ENCODE assay signal across 1 cellular context in genomic region chr17:83056583-83057396, GRCh38.
TF ChIP-seq lines count a peak whose summit lies in the region.

No MANE protein-coding gene starts in this region.

TF ChIP-seq in HepG2, 621 proteins besides CTCF, POLR2A, EP300 and RAD21:
- TF ChIP-seq MLXIP (CRISPR knock-in tag; IDR thresholded peaks at IDR 0.05; ENCODE audit: borderline replicate concordance) (no peak), CREB1 (IDR thresholded peaks at IDR 0.05) (0 out of 2 replicates have a peak, but pooled peaks have one; percentile 22), CREB1 (CRISPR knock-in tag; IDR thresholded peaks at IDR 0.05) (no peak)
